ENCODE assay signal across 8 cellular contexts in genomic region chr14:101721951-101722661, GRCh38. TPM values are rescaled to one million over a fixed set of nuclear protein-coding genes. Genes with fewer than 3 reads are reported as not detected.
DNase-seq lines count a peak whose midpoint lies in the region; ATAC-seq and TF ChIP-seq lines count a peak whose summit lies in the region.

No MANE protein-coding gene starts in this region.

- no peaks in the 10 kb centered on the region for H3K36me3 Mint-ChIP-seq in osteocyte (ENCODE audit: unreplicated experiment)

- peaks cover 16% of the 10 kb centered on the region for H3K4me1 Mint-ChIP-seq in osteocyte (ENCODE audit: unreplicated experiment)

- peak overlapping the region in 1 of 10 experiments; percentile 16; a peak in 3 of 20 replicates for H3K4me3 ChIP-seq in BLaER1 treated with 17β-estradiol and CSF1 and Interleukin-3, amounts not matched to agents 10 nM and 100 nM
- peak overlapping the region; percentile 31 for H3K4me3 ChIP-seq in effector memory CD4-positive, alpha-beta T cell (ENCODE audit: insufficient read depth, low read depth, low read length, poor library complexity, severe bottlenecking)

- DNase-seq in HT-29 (ENCODE audit: low spot score) (peak; percentile 80), osteocyte (ENCODE audit: extremely low spot score, unreplicated experiment) (no peak), cortex of kidney (lab: John Stamatoyannopoulos, UW) (no peak)
- peak; percentile 55 for DNase-seq in activated CD4-positive, alpha-beta T cell treated with anti-CD3 and anti-CD28 coated beads for 1 hour
- peak; percentile 75 to 81 (median 77) for DNase-seq in effector memory CD4-positive, alpha-beta T cell

- no peak for TF ChIP-seq CTCF in osteocyte (IDR thresholded peaks at IDR 0.05)

- no peaks in the 10 kb centered on the region for H3K9me3 Mint-ChIP-seq in osteocyte (ENCODE audit: unreplicated experiment)

- H3K27me3 ChIP-seq in BLaER1 treated with 17β-estradiol and CSF1 and Interleukin-3, amounts not matched to agents 10 nM and 100 nM = no peaks in the 10 kb centered on the region
- H3K27me3 ChIP-seq in effector memory CD4-positive, alpha-beta T cell (replicated peaks; ENCODE audit: control insufficient read depth, insufficient read depth, low read length, poor library complexity, severe bottlenecking) = no peaks in the 10 kb centered on the region

- H3K4me2 ChIP-seq in BLaER1 treated with 17β-estradiol and CSF1 and Interleukin-3, amounts not matched to agents 10 nM and 100 nM = peak overlapping the region; percentile 46 to 82 (median 69)

- peaks cover 5 to 22% (median 14%) of the 10 kb centered on the region in 11 experiments; a peak in 19 of 22 replicates for H3K9me3 ChIP-seq in BLaER1 treated with 17β-estradiol and CSF1 and Interleukin-3, amounts not matched to agents 10 nM and 100 nM (replicated peaks in 1 of 11)
- H3K9me3 ChIP-seq in effector memory CD4-positive, alpha-beta T cell (ENCODE audit: control insufficient read depth, low read length) = no peaks in the 10 kb centered on the region

- no peaks in the 10 kb centered on the region for H4K20me1 ChIP-seq in BLaER1 treated with 17β-estradiol and CSF1 and Interleukin-3, amounts not matched to agents 10 nM and 100 nM

- H3K9ac ChIP-seq in BLaER1 treated with 17β-estradiol and CSF1 and Interleukin-3, amounts not matched to agents 10 nM and 100 nM = peak overlapping the region in 6 of 11 experiments; percentile 4 to 47 (median 24); a peak in 9 of 22 replicates

- peaks cover 33 to 48% (median 37%) of the 10 kb centered on the region in 10 experiments for H3K4me1 ChIP-seq in BLaER1 treated with 17β-estradiol and CSF1 and Interleukin-3, amounts not matched to agents 10 nM and 100 nM
- peaks cover 22% of the 10 kb centered on the region for H3K4me1 ChIP-seq in effector memory CD4-positive, alpha-beta T cell (ENCODE audit: control insufficient read depth, insufficient read depth, low read length, poor library complexity, severe bottlenecking)

- H3K27ac ChIP-seq in BLaER1 treated with 17β-estradiol and CSF1 and Interleukin-3, amounts not matched to agents 10 nM and 100 nM = peak overlapping the region in 10 of 11 experiments; percentile 10 to 72 (median 60); a peak in 19 of 22 replicates
- peak overlapping the region; percentile 95 for H3K27ac ChIP-seq in effector memory CD4-positive, alpha-beta T cell (ENCODE audit: insufficient read depth, low read length, poor library complexity, severe bottlenecking)

- no peaks in the 10 kb centered on the region for H3K27me3 Mint-ChIP-seq in osteocyte (ENCODE audit: unreplicated experiment)

- no peaks in the 10 kb centered on the region for H3K36me3 ChIP-seq in BLaER1 treated with 17β-estradiol and CSF1 and Interleukin-3, amounts not matched to agents 10 nM and 100 nM
- no peaks in the 10 kb centered on the region for H3K36me3 ChIP-seq in effector memory CD4-positive, alpha-beta T cell (ENCODE audit: control insufficient read depth, insufficient read depth, low read length)

- no peak for ATAC-seq in HG03342 (IDR thresholded peaks at IDR 0.05; ENCODE audit: unreplicated experiment)
- no peak for ATAC-seq in GM19452 (IDR thresholded peaks at IDR 0.05; ENCODE audit: unreplicated experiment)

- peak overlapping the region; percentile 89 for H3K27ac Mint-ChIP-seq in osteocyte (ENCODE audit: unreplicated experiment)

- no peak overlapping the region for H3K4me3 Mint-ChIP-seq in osteocyte (ENCODE audit: unreplicated experiment)

RNA-seq across cellular contexts. Expression of gene PPP2R5C, which starts 39.4 kb away (rescaled TPM):
- 41.4 and 47.9 TPM in 2 replicates for total RNA-seq in HT-29 (2014; rRNA removed; shearing (Covaris generic))
- 115 and 116 TPM in 2 replicates for total RNA-seq in osteocyte

Comparison
In these comparisons a context has a peak if more than half of its experiments do, and no peak if none do; other contexts are left out.
1. DNase-seq: peak in HT-29 (single experiment), activated CD4-positive, alpha-beta T cell treated with anti-CD3 and anti-CD28 coated beads for 1 hour (single experiment) and effector memory CD4-positive, alpha-beta T cell (3 of 3); none in osteocyte (single experiment) and cortex of kidney (single experiment).